In the genomic region with DNA sequence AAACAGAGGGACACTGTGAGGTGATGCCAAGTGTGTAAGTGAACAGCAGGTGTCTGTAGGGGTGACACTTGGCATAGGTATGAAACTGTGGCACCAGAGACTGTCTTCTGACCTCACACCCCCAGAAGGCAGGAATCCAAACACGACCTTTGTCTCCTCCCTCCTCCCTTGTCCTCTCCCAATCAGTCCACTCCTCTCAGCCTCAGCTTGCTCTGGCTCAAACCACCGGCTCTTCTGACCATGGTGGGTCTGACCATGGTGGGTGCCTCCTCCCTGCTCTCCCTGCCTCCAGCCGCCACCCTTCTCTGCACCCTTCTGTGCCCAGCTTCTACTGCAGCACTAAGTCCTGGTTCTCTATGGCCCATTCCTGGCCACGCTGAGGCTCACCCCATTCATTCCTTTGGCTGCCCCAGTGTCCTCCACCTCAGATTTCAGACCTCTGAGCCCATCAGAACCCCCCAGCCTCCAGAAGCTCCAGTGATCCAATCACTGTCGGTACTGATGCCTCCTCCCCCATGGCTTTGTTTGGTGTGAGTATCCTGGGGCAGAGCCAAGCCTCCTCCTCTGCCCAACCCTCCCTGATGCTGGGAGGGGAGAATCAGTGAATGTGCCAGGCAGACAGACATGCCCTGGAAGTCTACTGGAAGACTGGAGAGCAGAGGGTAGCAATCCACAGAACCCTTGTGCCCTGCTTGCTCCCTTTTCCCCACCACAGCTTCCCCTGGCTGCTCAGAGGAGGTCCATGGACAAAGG, we compare ENCODE assay signal across 20 cellular contexts. TPM values are rescaled to one million over a fixed set of nuclear protein-coding genes. Genes with fewer than 3 reads are reported as not detected.
DNase-seq lines count a peak whose midpoint lies in the region; ATAC-seq lines count a peak whose summit lies in the region.
"Had no signal": no experiment of that assay in that cellular context is flagged by ENCODE, and none has a peak within 500 bp of the region (broad histone marks: within the 10 kb centered on the region; RNA-seq: fewer than 3 reads in every experiment).

No MANE protein-coding gene starts in this region.

- peaks cover 7% of the 10 kb centered on the region for H3K79me1 ChIP-seq in neuronal stem cell (ENCODE audit: low read depth, low read length)

- no peaks in the 10 kb centered on the region for H3K9me3 Mint-ChIP-seq in activated CD4-positive, alpha-beta T cell treated with anti-CD3 and anti-CD28 coated beads, Interleukin-2, amount 10 ng/mL, durations not matched to agents 24 days and 14 days
- H3K9me3 Mint-ChIP-seq in activated CD8-positive, alpha-beta memory T cell treated with anti-CD3 and anti-CD28 coated beads, Interleukin-2, amount 10 ng/mL, durations not matched to agents 7 days and 5 days (ENCODE audit: low read depth) = no peaks in the 10 kb centered on the region
- H3K9me3 Mint-ChIP-seq: activated CD4-positive, alpha-beta memory T cell treated with anti-CD3 and anti-CD28 coated beads, Interleukin-2, amount 10 ng/mL, durations not matched to agents 7 days and 5 days had no signal

- peaks cover 48% of the 10 kb centered on the region for H3K27me3 Mint-ChIP-seq in activated CD4-positive, alpha-beta T cell treated with anti-CD3 and anti-CD28 coated beads, Interleukin-2, amount 10 ng/mL, durations not matched to agents 24 days and 14 days
- peaks cover 42% of the 10 kb centered on the region for H3K27me3 Mint-ChIP-seq in T-helper 17 cell
- H3K27me3 Mint-ChIP-seq in activated CD8-positive, alpha-beta memory T cell treated with anti-CD3 and anti-CD28 coated beads, Interleukin-2, amount 10 ng/mL, durations not matched to agents 7 days and 5 days = peaks cover 50% of the 10 kb centered on the region

- no peak overlapping the region for H3K27ac Mint-ChIP-seq in activated CD4-positive, alpha-beta T cell treated with anti-CD3 and anti-CD28 coated beads, Interleukin-2, amount 10 ng/mL, durations not matched to agents 24 days and 14 days
- H3K27ac Mint-ChIP-seq in T-helper 17 cell = no peak overlapping the region
- H3K27ac Mint-ChIP-seq in activated CD8-positive, alpha-beta memory T cell treated with anti-CD3 and anti-CD28 coated beads, Interleukin-2, amount 10 ng/mL, durations not matched to agents 7 days and 5 days = no peak overlapping the region
- H3K27ac Mint-ChIP-seq: activated CD4-positive, alpha-beta memory T cell treated with anti-CD3 and anti-CD28 coated beads, Interleukin-2, amount 10 ng/mL, durations not matched to agents 7 days and 5 days had no signal

- H2AFZ ChIP-seq in neuronal stem cell (ENCODE audit: low read length) = no peak overlapping the region

- peak overlapping the region; percentile 82 for H3K18ac ChIP-seq in neuronal stem cell (ENCODE audit: low read length)

- peaks cover 6 to 45% of the 10 kb centered on the region in 2 donors for H3K4me1 ChIP-seq in neuronal stem cell (ENCODE audit: control insufficient read depth in 2 of 2, insufficient read depth in 1 of 2, low read depth in 1 of 2, low read length in 2 of 2)

- no peak overlapping the region for H3K4ac ChIP-seq in neuronal stem cell (ENCODE audit: low read length)

- WGBS in neuronal stem cell (ENCODE audit: extremely low coverage in 2 of 2, insufficient read length in 2 of 2, insufficient replicate concordance in 1 of 2), 2 donors = no CpG with 5 or more reads among the region's 5 CpGs

- intact Hi-C loops in activated CD4-positive, alpha-beta T cell treated with anti-CD3 and anti-CD28 coated beads, Interleukin-2, amount 10 ng/mL, durations not matched to agents 24 days and 14 days (cut with micrococcal nuclease) = no loop called here
- intact Hi-C loops in left colon (cut with DNase I, micrococcal nuclease) = no loop called here

- CTCF ChIA-PET in activated CD8-positive, alpha-beta memory T cell treated with anti-CD3 and anti-CD28 coated beads, Interleukin-2, amount 10 ng/mL, durations not matched to agents 7 days and 5 days (lab: Charles Lee) = interaction anchor here (2.0 to 12.5 kb wide), 2 partner anchors 12 to 39 kb away, joined by 6 to 293 read pairs; a partner anchor contains a TSS

- DNase-seq in activated CD4-positive, alpha-beta T cell treated with anti-CD3 and anti-CD28 coated beads, Interleukin-2, amount 10 ng/mL, durations not matched to agents 24 days and 14 days = no peak
- no peak for DNase-seq in activated CD4-positive, alpha-beta T cell treated with anti-CD3 and anti-CD28 coated beads for 48 hours
- DNase-seq in T-helper 17 cell (no peak), left colon (no peak), neuronal stem cell (ENCODE audit: low spot score) (no peak), HuH-7 (ENCODE audit: low spot score) (no peak), T-helper 2 cell (no peak)
- DNase-seq in activated CD8-positive, alpha-beta memory T cell treated with anti-CD3 and anti-CD28 coated beads, Interleukin-2, amount 10 ng/mL, durations not matched to agents 7 days and 5 days = no peak
- DNase-seq: ACHN; activated CD4-positive, alpha-beta memory T cell treated with anti-CD3 and anti-CD28 coated beads, Interleukin-2, amount 10 ng/mL, durations not matched to agents 7 days and 5 days; CD4-positive, alpha-beta memory T cell; H7; mesenchymal stem cell; MV-4-11; NCI-H187; nucleus accumbens; stimulated activated naive CD4-positive, alpha-beta T cell; upper lobe of right lung; WERI-Rb-1 had no signal

- peak overlapping the region; percentile 70 for H4K91ac ChIP-seq in neuronal stem cell (ENCODE audit: low read depth, low read length, poor library complexity)

- H3K36me3 Mint-ChIP-seq in activated CD4-positive, alpha-beta T cell treated with anti-CD3 and anti-CD28 coated beads, Interleukin-2, amount 10 ng/mL, durations not matched to agents 24 days and 14 days (ENCODE audit: low read depth) = peaks cover 29% of the 10 kb centered on the region
- peaks cover 11% of the 10 kb centered on the region for H3K36me3 Mint-ChIP-seq in T-helper 17 cell (ENCODE audit: low read depth)
- peaks cover 12% of the 10 kb centered on the region for H3K36me3 Mint-ChIP-seq in activated CD8-positive, alpha-beta memory T cell treated with anti-CD3 and anti-CD28 coated beads, Interleukin-2, amount 10 ng/mL, durations not matched to agents 7 days and 5 days

- H3K4me3 ChIP-seq in neuronal stem cell (ENCODE audit: low read length in 2 of 2) = no peak overlapping the region
- H3K4me3 ChIP-seq: upper lobe of right lung had no signal

- peak overlapping the region; percentile 77 for H3K4me3 Mint-ChIP-seq in activated CD4-positive, alpha-beta T cell treated with anti-CD3 and anti-CD28 coated beads, Interleukin-2, amount 10 ng/mL, durations not matched to agents 24 days and 14 days
- peak overlapping the region; percentile 87 for H3K4me3 Mint-ChIP-seq in T-helper 17 cell
- no peak overlapping the region for H3K4me3 Mint-ChIP-seq in activated CD8-positive, alpha-beta memory T cell treated with anti-CD3 and anti-CD28 coated beads, Interleukin-2, amount 10 ng/mL, durations not matched to agents 7 days and 5 days
- H3K4me3 Mint-ChIP-seq: activated CD4-positive, alpha-beta memory T cell treated with anti-CD3 and anti-CD28 coated beads, Interleukin-2, amount 10 ng/mL, durations not matched to agents 7 days and 5 days had no signal

- H3K27me3 ChIP-seq in neuronal stem cell (ENCODE audit: control insufficient read depth in 3 of 3, insufficient read depth in 3 of 3, low read depth in 1 of 3, low read length in 3 of 3) = peaks cover 0 to 60% (median 18%) of the 10 kb centered on the region in 3 experiments

- no peaks in the 10 kb centered on the region for H3K9me3 ChIP-seq in T-helper 17 cell (ENCODE audit: control insufficient read depth, low read length, poor library complexity, severe bottlenecking)
- no peaks in the 10 kb centered on the region for H3K9me3 ChIP-seq in neuronal stem cell (replicated peaks in 1 of 2; ENCODE audit: control insufficient read depth in 2 of 2, insufficient read depth in 1 of 2, low read depth in 1 of 2, low read length in 2 of 2)
- H3K9me3 ChIP-seq: upper lobe of right lung had no signal

- H3K9ac ChIP-seq in neuronal stem cell (ENCODE audit: low read depth, low read length, poor library complexity) = peak overlapping the region; percentile 50

- H2BK5ac ChIP-seq in neuronal stem cell (ENCODE audit: low read length) = peak overlapping the region; percentile 76

- H2BK15ac ChIP-seq in neuronal stem cell (ENCODE audit: low read length) = peak overlapping the region; percentile 69

- peaks cover 28% of the 10 kb centered on the region for H3K4me1 Mint-ChIP-seq in activated CD4-positive, alpha-beta T cell treated with anti-CD3 and anti-CD28 coated beads, Interleukin-2, amount 10 ng/mL, durations not matched to agents 24 days and 14 days
- H3K4me1 Mint-ChIP-seq in T-helper 17 cell = peaks cover 40% of the 10 kb centered on the region
- peaks cover 22% of the 10 kb centered on the region for H3K4me1 Mint-ChIP-seq in activated CD8-positive, alpha-beta memory T cell treated with anti-CD3 and anti-CD28 coated beads, Interleukin-2, amount 10 ng/mL, durations not matched to agents 7 days and 5 days

- no peak for ATAC-seq in T-helper 17 cell
- peak; percentile 61 for ATAC-seq in left colon
- no peak for ATAC-seq in activated CD8-positive, alpha-beta memory T cell treated with anti-CD3 and anti-CD28 coated beads, Interleukin-2, amount 10 ng/mL, durations not matched to agents 7 days and 5 days
- ATAC-seq: upper lobe of right lung had no signal

- H3K14ac ChIP-seq in neuronal stem cell (ENCODE audit: low read length) = peak overlapping the region; percentile 40

- H2AK5ac ChIP-seq in neuronal stem cell (ENCODE audit: low read depth, low read length) = peak overlapping the region; percentile 87

- H3K36me3 ChIP-seq in neuronal stem cell (replicated peaks in 1 of 2; ENCODE audit: control insufficient read depth in 2 of 2, insufficient read depth in 2 of 2, low read length in 2 of 2) = peaks cover 7 to 10% of the 10 kb centered on the region in 2 donors

- H4K8ac ChIP-seq in neuronal stem cell (ENCODE audit: low read depth, low read length) = no peak overlapping the region

- peak overlapping the region; percentile 46 for H3K23ac ChIP-seq in neuronal stem cell (ENCODE audit: low read depth, low read length, poor library complexity)

- no peak overlapping the region for H3K4me2 ChIP-seq in neuronal stem cell (ENCODE audit: insufficient read depth, low read length, poor library complexity, severe bottlenecking)

- H2BK120ac ChIP-seq in neuronal stem cell (ENCODE audit: low read depth, low read length) = no peak overlapping the region

- no peak overlapping the region for H3K27ac ChIP-seq in neuronal stem cell (replicated peaks; ENCODE audit: low read length)
- H3K27ac ChIP-seq: upper lobe of right lung, WERI-Rb-1 had no signal

- H2BK12ac ChIP-seq in neuronal stem cell (ENCODE audit: low read length) = peak overlapping the region; percentile 95

RNA-seq across cellular contexts. Expression of a gene that starts 1.7 kb away (rescaled TPM):
- total RNA-seq in activated CD4-positive, alpha-beta T cell treated with anti-CD3 and anti-CD28 coated beads, Interleukin-2, amount 10 ng/mL, durations not matched to agents 24 days and 14 days = 0.14 TPM in 1 of 2 replicates, not detected in the other
- total RNA-seq in T-helper 17 cell (under 1 TPM in 1 of 2 donors, not detected in 1; 0.27 TPM), left colon (not detected)
- 19.3 TPM for polyA plus RNA-seq in neuronal stem cell (2013, experiment 1 of 2)
- 19.1 TPM for polyA plus RNA-seq in neuronal stem cell (2013, experiment 2 of 2)
- total RNA-seq in activated CD8-positive, alpha-beta memory T cell treated with anti-CD3 and anti-CD28 coated beads, Interleukin-2, amount 10 ng/mL, durations not matched to agents 7 days and 5 days = under 1 TPM in 1 of 2 experiments, not detected in 1; 0.26 TPM
- total RNA-seq: CD4-positive, alpha-beta memory T cell; H7; upper lobe of right lung had no signal
- polyA plus RNA-seq: adipose tissue; CD4-positive, alpha-beta memory T cell had no signal

RNA-seq across cellular contexts. Expression of a gene that starts 7.0 kb away (rescaled TPM):
- 117 and 128 TPM in 2 replicates for total RNA-seq in activated CD4-positive, alpha-beta T cell treated with anti-CD3 and anti-CD28 coated beads, Interleukin-2, amount 10 ng/mL, durations not matched to agents 24 days and 14 days
- total RNA-seq in T-helper 17 cell (10 to 100 TPM; 30.2 to 39.4 TPM), left colon (10 to 100 TPM; 47.7 to 58.4 TPM)
- polyA plus RNA-seq in neuronal stem cell (2013, experiment 1 of 2) = 108 TPM
- 104 TPM for polyA plus RNA-seq in neuronal stem cell (2013, experiment 2 of 2)
- total RNA-seq in activated CD8-positive, alpha-beta memory T cell treated with anti-CD3 and anti-CD28 coated beads, Interleukin-2, amount 10 ng/mL, durations not matched to agents 7 days and 5 days = 10 to 100 TPM; 66.1 to 82.1 TPM

RNA-seq across cellular contexts. Expression of a gene that starts 10.3 kb away (rescaled TPM):
- 50.9 and 57.0 TPM in 2 replicates for total RNA-seq in activated CD4-positive, alpha-beta T cell treated with anti-CD3 and anti-CD28 coated beads, Interleukin-2, amount 10 ng/mL, durations not matched to agents 24 days and 14 days
- total RNA-seq in T-helper 17 cell = 10 to 100 TPM; 76.4 to 82.4 TPM
- 10 to 100 TPM; 53.7 to 59.4 TPM for total RNA-seq in left colon
- 135 TPM for polyA plus RNA-seq in neuronal stem cell (2013, experiment 1 of 2)
- 139 TPM for polyA plus RNA-seq in neuronal stem cell (2013, experiment 2 of 2)
- 100 to 1,000 TPM; 106 to 120 TPM for total RNA-seq in activated CD8-positive, alpha-beta memory T cell treated with anti-CD3 and anti-CD28 coated beads, Interleukin-2, amount 10 ng/mL, durations not matched to agents 7 days and 5 days

RNA-seq across cellular contexts. Expression of a gene that starts 15.9 kb away (rescaled TPM):
- total RNA-seq in activated CD4-positive, alpha-beta T cell treated with anti-CD3 and anti-CD28 coated beads, Interleukin-2, amount 10 ng/mL, durations not matched to agents 24 days and 14 days = 68.9 and 73.4 TPM in 2 replicates
- total RNA-seq in T-helper 17 cell (100 to 1,000 TPM; 155 to 208 TPM), left colon (10 to 100 TPM; 49.6 to 50.5 TPM)
- 36.4 TPM for polyA plus RNA-seq in neuronal stem cell (2013, experiment 1 of 2)
- polyA plus RNA-seq in neuronal stem cell (2013, experiment 2 of 2) = 37.7 TPM
- 10 to 100 TPM; 61.0 to 71.3 TPM for total RNA-seq in activated CD8-positive, alpha-beta memory T cell treated with anti-CD3 and anti-CD28 coated beads, Interleukin-2, amount 10 ng/mL, durations not matched to agents 7 days and 5 days

RNA-seq across cellular contexts. Expression of a gene that starts 18.7 kb away (rescaled TPM):
- total RNA-seq in activated CD4-positive, alpha-beta T cell treated with anti-CD3 and anti-CD28 coated beads, Interleukin-2, amount 10 ng/mL, durations not matched to agents 24 days and 14 days = 34.8 and 36.1 TPM in 2 replicates
- 1 to 10 TPM; 8.3 to 9.0 TPM for total RNA-seq in T-helper 17 cell
- 10 to 100 TPM; 36.4 to 40.7 TPM for total RNA-seq in left colon
- 53.6 TPM for polyA plus RNA-seq in neuronal stem cell (2013, experiment 1 of 2)
- 52.2 TPM for polyA plus RNA-seq in neuronal stem cell (2013, experiment 2 of 2)
- total RNA-seq in activated CD8-positive, alpha-beta memory T cell treated with anti-CD3 and anti-CD28 coated beads, Interleukin-2, amount 10 ng/mL, durations not matched to agents 7 days and 5 days = 10 to 100 TPM; 27.2 to 27.8 TPM
